1 cellular context compared by ENCODE assay signal in the genomic region with DNA sequence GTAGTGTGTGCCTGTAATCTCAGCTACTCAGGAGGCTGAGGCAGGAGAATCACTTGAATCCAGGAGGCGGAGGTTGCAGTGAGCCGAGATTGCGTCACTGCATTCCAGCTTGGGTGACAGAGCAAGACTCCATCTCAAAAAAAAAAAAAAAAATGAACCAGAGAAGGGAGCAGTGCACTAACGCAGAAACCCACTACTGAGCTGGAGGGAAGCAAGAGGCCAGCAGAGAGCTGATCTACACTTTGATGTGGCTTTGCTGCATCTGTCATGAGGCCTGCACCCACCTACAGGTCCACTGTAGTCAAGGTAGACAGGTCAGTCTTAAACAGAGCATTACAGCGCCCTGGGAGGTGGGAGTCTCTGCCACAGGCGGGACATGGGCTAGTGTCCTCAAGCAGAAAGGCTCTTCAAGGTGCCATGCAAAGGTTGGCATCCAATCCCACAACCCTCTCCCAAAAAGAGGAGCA.
A peak's percentile ranks its signal among the peaks of the same experiment; 100 is the strongest.
TF ChIP-seq lines count a peak whose summit lies in the region.

No MANE protein-coding gene starts in this region.

TF ChIP-seq in HepG2, 621 proteins besides CTCF, POLR2A, EP300 and RAD21 (continued from another document):
- TF ChIP-seq MXD3 (CRISPR knock-in tag; IDR thresholded peaks at IDR 0.05) = no peak
- peak; percentile 76; the same call in 1 of the 2 replicates for TF ChIP-seq KDM1A (CRISPR knock-in tag; IDR thresholded peaks at IDR 0.05)
- TF ChIP-seq ATF7 (IDR thresholded peaks at IDR 0.05) = peak; percentile 78
- TF ChIP-seq ATF7 (CRISPR knock-in tag; IDR thresholded peaks at IDR 0.05) = no peak
- TF ChIP-seq ZNF446 (CRISPR knock-in tag; IDR thresholded peaks at IDR 0.05) = no peak
- TF ChIP-seq ZNF772 (CRISPR knock-in tag; IDR thresholded peaks at IDR 0.05) = no peak
- no peak for TF ChIP-seq GLMP (CRISPR knock-in tag; IDR thresholded peaks at IDR 0.05; ENCODE audit: borderline replicate concordance)
- TF ChIP-seq ZNF790 (CRISPR knock-in tag; IDR thresholded peaks at IDR 0.05; ENCODE audit: borderline replicate concordance) = no peak
- no peak for TF ChIP-seq SMAD1 (CRISPR knock-in tag; IDR thresholded peaks at IDR 0.05; ENCODE audit: borderline replicate concordance, low read depth)
- TF ChIP-seq SOX13 (IDR thresholded peaks at IDR 0.05) = no peak
- 0 out of 4 replicates have a peak, but pooled peaks of 1 of the 2 experiments have one; percentile 7 for TF ChIP-seq SOX13 (CRISPR knock-in tag; conservative IDR thresholded peaks at IDR 0.05 in 1 of 2, IDR thresholded peaks at IDR 0.05 in 1 of 2)
- TF ChIP-seq TCF7 (IDR thresholded peaks at IDR 0.05; ENCODE audit: low read depth) = peak; percentile 37; the same call in 1 of the 2 replicates
- no peak for TF ChIP-seq U2AF1 (optimal IDR thresholded peaks at IDR 0.05; ENCODE audit: low read depth, low read length)
- TF ChIP-seq GTF3A (CRISPR knock-in tag; conservative IDR thresholded peaks at IDR 0.05) = no peak
- no peak for TF ChIP-seq NFE2 (CRISPR knock-in tag; IDR thresholded peaks at IDR 0.05)
- TF ChIP-seq ZNF550 (CRISPR knock-in tag; IDR thresholded peaks at IDR 0.05; ENCODE audit: borderline replicate concordance) = no peak
- TF ChIP-seq ZNF367 (CRISPR knock-in tag; IDR thresholded peaks at IDR 0.05; ENCODE audit: borderline replicate concordance) = no peak
- no peak for TF ChIP-seq ATRX (CRISPR knock-in tag; IDR thresholded peaks at IDR 0.05; ENCODE audit: borderline replicate concordance)
- no peak for TF ChIP-seq ATF7-NPFF (CRISPR knock-in tag; IDR thresholded peaks at IDR 0.05; ENCODE audit: low read depth)
- TF ChIP-seq CEBPG (CRISPR knock-in tag; IDR thresholded peaks at IDR 0.05) = peak; percentile 86
- TF ChIP-seq SAP130 (CRISPR knock-in tag; IDR thresholded peaks at IDR 0.05; ENCODE audit: low read depth) = peak; percentile 31; the same call in 1 of the 2 replicates
- TF ChIP-seq MTF1 (CRISPR knock-in tag; IDR thresholded peaks at IDR 0.05) = no peak
- no peak for TF ChIP-seq ZSCAN22 (CRISPR knock-in tag; IDR thresholded peaks at IDR 0.05)
- TF ChIP-seq ZNF30 (CRISPR knock-in tag; IDR thresholded peaks at IDR 0.05) = no peak
- peak; percentile 100 for TF ChIP-seq ZNF770 (CRISPR knock-in tag; IDR thresholded peaks at IDR 0.05)
- TF ChIP-seq HNF1B (CRISPR knock-in tag; IDR thresholded peaks at IDR 0.05) = 0 out of 2 replicates have a peak, but pooled peaks have one; percentile 25
- TF ChIP-seq, protein P1, sequence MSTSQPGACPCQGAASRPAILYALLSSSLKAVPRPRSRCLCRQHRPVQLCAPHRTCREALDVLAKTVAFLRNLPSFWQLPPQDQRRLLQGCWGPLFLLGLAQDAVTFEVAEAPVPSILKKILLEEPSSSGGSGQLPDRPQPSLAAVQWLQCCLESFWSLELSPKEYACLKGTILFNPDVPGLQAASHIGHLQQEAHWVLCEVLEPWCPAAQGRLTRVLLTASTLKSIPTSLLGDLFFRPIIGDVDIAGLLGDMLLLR (CRISPR knock-in tag; IDR thresholded peaks at IDR 0.05) = no peak
- TF ChIP-seq ZC3H13 (CRISPR knock-in tag; IDR thresholded peaks at IDR 0.05) = no peak
- TF ChIP-seq, protein P2, sequence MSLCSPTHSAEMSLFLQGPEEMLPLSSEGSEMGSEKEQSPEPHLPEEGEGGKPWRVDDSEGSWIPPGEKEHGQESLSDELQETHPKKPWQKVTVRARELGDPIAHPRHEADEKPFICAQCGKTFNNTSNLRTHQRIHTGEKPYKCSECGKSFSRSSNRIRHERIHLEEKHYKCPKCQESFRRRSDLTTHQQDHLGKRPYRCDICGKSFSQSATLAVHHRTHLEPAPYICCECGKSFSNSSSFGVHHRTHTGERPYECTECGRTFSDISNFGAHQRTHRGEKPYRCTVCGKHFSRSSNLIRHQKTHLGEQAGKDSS (CRISPR knock-in tag; IDR thresholded peaks at IDR 0.05; ENCODE audit: borderline replicate concordance, low read depth) = no peak
- 0 out of 2 replicates have a peak, but pooled peaks have one; percentile 31 for TF ChIP-seq ZMYM4 (CRISPR knock-in tag; IDR thresholded peaks at IDR 0.05)
- no peak for TF ChIP-seq BRF2 (CRISPR knock-in tag; IDR thresholded peaks at IDR 0.05)
- TF ChIP-seq EED (CRISPR knock-in tag; IDR thresholded peaks at IDR 0.05) = 0 out of 2 replicates have a peak, but pooled peaks have one; percentile 5
- TF ChIP-seq ZNF576 (CRISPR knock-in tag; IDR thresholded peaks at IDR 0.05) = no peak
- TF ChIP-seq ARNTL (CRISPR knock-in tag; IDR thresholded peaks at IDR 0.05) = no peak
- TF ChIP-seq, protein P3, sequence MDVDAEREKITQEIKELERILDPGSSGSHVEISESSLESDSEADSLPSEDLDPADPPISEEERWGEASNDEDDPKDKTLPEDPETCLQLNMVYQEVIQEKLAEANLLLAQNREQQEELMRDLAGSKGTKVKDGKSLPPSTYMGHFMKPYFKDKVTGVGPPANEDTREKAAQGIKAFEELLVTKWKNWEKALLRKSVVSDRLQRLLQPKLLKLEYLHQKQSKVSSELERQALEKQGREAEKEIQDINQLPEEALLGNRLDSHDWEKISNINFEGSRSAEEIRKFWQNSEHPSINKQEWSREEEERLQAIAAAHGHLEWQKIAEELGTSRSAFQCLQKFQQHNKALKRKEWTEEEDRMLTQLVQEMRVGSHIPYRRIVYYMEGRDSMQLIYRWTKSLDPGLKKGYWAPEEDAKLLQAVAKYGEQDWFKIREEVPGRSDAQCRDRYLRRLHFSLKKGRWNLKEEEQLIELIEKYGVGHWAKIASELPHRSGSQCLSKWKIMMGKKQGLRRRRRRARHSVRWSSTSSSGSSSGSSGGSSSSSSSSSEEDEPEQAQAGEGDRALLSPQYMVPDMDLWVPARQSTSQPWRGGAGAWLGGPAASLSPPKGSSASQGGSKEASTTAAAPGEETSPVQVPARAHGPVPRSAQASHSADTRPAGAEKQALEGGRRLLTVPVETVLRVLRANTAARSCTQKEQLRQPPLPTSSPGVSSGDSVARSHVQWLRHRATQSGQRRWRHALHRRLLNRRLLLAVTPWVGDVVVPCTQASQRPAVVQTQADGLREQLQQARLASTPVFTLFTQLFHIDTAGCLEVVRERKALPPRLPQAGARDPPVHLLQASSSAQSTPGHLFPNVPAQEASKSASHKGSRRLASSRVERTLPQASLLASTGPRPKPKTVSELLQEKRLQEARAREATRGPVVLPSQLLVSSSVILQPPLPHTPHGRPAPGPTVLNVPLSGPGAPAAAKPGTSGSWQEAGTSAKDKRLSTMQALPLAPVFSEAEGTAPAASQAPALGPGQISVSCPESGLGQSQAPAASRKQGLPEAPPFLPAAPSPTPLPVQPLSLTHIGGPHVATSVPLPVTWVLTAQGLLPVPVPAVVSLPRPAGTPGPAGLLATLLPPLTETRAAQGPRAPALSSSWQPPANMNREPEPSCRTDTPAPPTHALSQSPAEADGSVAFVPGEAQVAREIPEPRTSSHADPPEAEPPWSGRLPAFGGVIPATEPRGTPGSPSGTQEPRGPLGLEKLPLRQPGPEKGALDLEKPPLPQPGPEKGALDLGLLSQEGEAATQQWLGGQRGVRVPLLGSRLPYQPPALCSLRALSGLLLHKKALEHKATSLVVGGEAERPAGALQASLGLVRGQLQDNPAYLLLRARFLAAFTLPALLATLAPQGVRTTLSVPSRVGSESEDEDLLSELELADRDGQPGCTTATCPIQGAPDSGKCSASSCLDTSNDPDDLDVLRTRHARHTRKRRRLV (CRISPR knock-in tag; IDR thresholded peaks at IDR 0.05) = no peak
- TF ChIP-seq MAFG (CRISPR knock-in tag; IDR thresholded peaks at IDR 0.05) = no peak
- TF ChIP-seq ZNF557 (CRISPR knock-in tag; IDR thresholded peaks at IDR 0.05) = no peak
- no peak for TF ChIP-seq POLR2G (IDR thresholded peaks at IDR 0.05; ENCODE audit: low read depth, low read length)
- TF ChIP-seq TEAD3 (CRISPR knock-in tag; optimal IDR thresholded peaks at IDR 0.05; ENCODE audit: borderline replicate concordance) = peak; percentile 86
- TF ChIP-seq ZNF841 (CRISPR knock-in tag; IDR thresholded peaks at IDR 0.05; ENCODE audit: borderline replicate concordance) = no peak
